Comparison of ENCODE assay signal across 16 cellular contexts in genomic region chr6:160029525-160029924, GRCh38.
A peak's percentile ranks its signal among the peaks of the same experiment; 100 is the strongest.
DNase-seq lines count a peak whose midpoint lies in the region; ATAC-seq, FAIRE-seq and TF ChIP-seq lines count a peak whose summit lies in the region.
"Had no signal": no experiment of that assay in that cellular context is flagged by ENCODE, and none has a peak within 500 bp of the region (broad histone marks: within the 10 kb centered on the region; RNA-seq: fewer than 3 reads in every experiment).

No MANE protein-coding gene starts in this region.

- H3K36me3 Mint-ChIP-seq in activated T-helper 2 cell treated with anti-CD3 and anti-CD28 coated beads, Interferon-gamma antibody, Interleukin-2, Interleukin-4, amounts not matched to agents 10 μg/mL and 5 μg/mL and 100 μg/mL, durations not matched to agents 14 hours and 24 hours and 36 hours (ENCODE audit: low read depth) = peaks cover 78% of the 10 kb centered on the region

- TF ChIP-seq CTCF in KMS-11 (conservative IDR thresholded peaks at IDR 0.05; ENCODE audit: low read depth, low read length) = no peak
- TF ChIP-seq CTCF in bronchial epithelial cell (IDR thresholded peaks at IDR 0.05; ENCODE audit: insufficient read depth, low read length, severe bottlenecking) = no peak
- no peak for TF ChIP-seq CTCF in lower lobe of right lung (IDR thresholded peaks at IDR 0.05)

- no peak overlapping the region for H3K4me3 Mint-ChIP-seq in activated T-helper 2 cell treated with anti-CD3 and anti-CD28 coated beads, Interferon-gamma antibody, Interleukin-2, Interleukin-4, amounts not matched to agents 10 μg/mL and 5 μg/mL and 100 μg/mL, durations not matched to agents 14 hours and 24 hours and 36 hours (ENCODE audit: low read depth)
- H3K4me3 Mint-ChIP-seq: activated naive CD8-positive, alpha-beta T cell treated with anti-CD3 and anti-CD28 coated beads, Interleukin-2, amount 50 U/mL, for 24 hours had no signal

- no peaks in the 10 kb centered on the region for H3K27me3 Mint-ChIP-seq in activated T-helper 2 cell treated with anti-CD3 and anti-CD28 coated beads, Interferon-gamma antibody, Interleukin-2, Interleukin-4, amounts not matched to agents 10 μg/mL and 5 μg/mL and 100 μg/mL, durations not matched to agents 14 hours and 24 hours and 36 hours (ENCODE audit: low read depth)
- H3K27me3 Mint-ChIP-seq: activated naive CD8-positive, alpha-beta T cell treated with anti-CD3 and anti-CD28 coated beads, Interleukin-2, amount 50 U/mL, for 24 hours had no signal

- H3K79me2 ChIP-seq in KMS-11 (ENCODE audit: insufficient read depth, low read depth) = no peaks in the 10 kb centered on the region; the same call in 1 of the 2 replicates

- ATAC-seq in lower lobe of right lung (no peak), GM19463 (IDR thresholded peaks at IDR 0.05; ENCODE audit: unreplicated experiment) (no peak), HG02870 (IDR thresholded peaks at IDR 0.05; ENCODE audit: unreplicated experiment) (no peak), HG02642 (IDR thresholded peaks at IDR 0.05; ENCODE audit: poor library complexity, unreplicated experiment) (no peak)
- ATAC-seq: activated naive CD8-positive, alpha-beta T cell treated with anti-CD3 and anti-CD28 coated beads, Interleukin-2, amount 50 U/mL, for 24 hours had no signal

- H3K4me3 ChIP-seq in KMS-11 (IDR thresholded peaks at IDR 0.05; ENCODE audit: insufficient read depth, low read depth, low read length) (no peak overlapping the region), bronchial epithelial cell (ENCODE audit: low read depth, low read length) (no peak overlapping the region), lower lobe of right lung (no peak overlapping the region), stomach smooth muscle (ENCODE audit: low read length in 2 of 2) (no peak overlapping the region)

- no peaks in the 10 kb centered on the region for H3K9me3 Mint-ChIP-seq in activated T-helper 2 cell treated with anti-CD3 and anti-CD28 coated beads, Interferon-gamma antibody, Interleukin-2, Interleukin-4, amounts not matched to agents 10 μg/mL and 5 μg/mL and 100 μg/mL, durations not matched to agents 14 hours and 24 hours and 36 hours
- H3K9me3 Mint-ChIP-seq: activated naive CD8-positive, alpha-beta T cell treated with anti-CD3 and anti-CD28 coated beads, Interleukin-2, amount 50 U/mL, for 24 hours had no signal

- H3K9me3 ChIP-seq in lower lobe of right lung = no peaks in the 10 kb centered on the region
- no peaks in the 10 kb centered on the region for H3K9me3 ChIP-seq in stomach smooth muscle (ENCODE audit: control insufficient read depth in 2 of 2, low read length in 2 of 2)

- no peak overlapping the region for H3K27ac Mint-ChIP-seq in activated T-helper 2 cell treated with anti-CD3 and anti-CD28 coated beads, Interferon-gamma antibody, Interleukin-2, Interleukin-4, amounts not matched to agents 10 μg/mL and 5 μg/mL and 100 μg/mL, durations not matched to agents 14 hours and 24 hours and 36 hours

- H3K36me3 ChIP-seq in KMS-11 (ENCODE audit: insufficient read depth) = 0 out of 2 replicates have a peak, but pooled peaks cover 4% of the 10 kb centered on the region
- peaks cover 13% of the 10 kb centered on the region for H3K36me3 ChIP-seq in bronchial epithelial cell (ENCODE audit: control insufficient read depth, insufficient read depth, low read length)
- peaks cover 88% of the 10 kb centered on the region for H3K36me3 ChIP-seq in lower lobe of right lung
- H3K36me3 ChIP-seq in stomach smooth muscle (ENCODE audit: control insufficient read depth in 2 of 2, insufficient read depth in 2 of 2, low read length in 2 of 2) = peaks cover 31 to 48% of the 10 kb centered on the region in 2 donors

- H3K4me2 ChIP-seq in KMS-11 = peak overlapping the region; percentile 49

- no peak overlapping the region for H3K9ac ChIP-seq in KMS-11
- peak overlapping the region; percentile 26 to 51 for H3K9ac ChIP-seq in stomach smooth muscle (ENCODE audit: low read length in 2 of 2)

- H2AFZ ChIP-seq in KMS-11 (ENCODE audit: low read depth) = no peak overlapping the region

- peaks cover 12% of the 10 kb centered on the region for H3K4me1 Mint-ChIP-seq in activated T-helper 2 cell treated with anti-CD3 and anti-CD28 coated beads, Interferon-gamma antibody, Interleukin-2, Interleukin-4, amounts not matched to agents 10 μg/mL and 5 μg/mL and 100 μg/mL, durations not matched to agents 14 hours and 24 hours and 36 hours (ENCODE audit: low read depth)

- intact Hi-C loops in lower lobe of right lung (cut with DNase I) = no loop called here
- intact Hi-C loops in activated T-helper 2 cell treated with anti-CD3 and anti-CD28 coated beads, Interferon-gamma antibody, Interleukin-2, Interleukin-4, amounts not matched to agents 10 μg/mL and 5 μg/mL and 100 μg/mL, durations not matched to agents 14 hours and 24 hours and 36 hours (cut with micrococcal nuclease) = no loop called here

- FAIRE-seq in bronchial epithelial cell (lab: Jason Lieb, UNC) = no peak
- FAIRE-seq: small intestine had no signal

- H3K27ac ChIP-seq in KMS-11 (peak overlapping the region; percentile 77), lower lobe of right lung (peak overlapping the region; percentile 79), stomach smooth muscle (ENCODE audit: low read length) (peak overlapping the region; percentile 81)
- H3K27ac ChIP-seq: HL-60 had no signal

- H4K20me1 ChIP-seq in KMS-11 (ENCODE audit: insufficient read depth) = no peaks in the 10 kb centered on the region

- DNase-seq in bronchial epithelial cell (ENCODE audit: low read depth) (peak; percentile 50), lower lobe of right lung (no peak)
- DNase-seq in activated T-helper 2 cell treated with anti-CD3 and anti-CD28 coated beads, Interferon-gamma antibody, Interleukin-2, Interleukin-4, amounts not matched to agents 10 μg/mL and 5 μg/mL and 100 μg/mL, durations not matched to agents 14 hours and 24 hours and 36 hours (ENCODE audit: low spot score) = no peak
- DNase-seq: activated CD4-positive, alpha-beta T cell treated with anti-CD3 and anti-CD28 coated beads, Interleukin-2, amount 50 U/mL, for 4 hours; activated naive CD8-positive, alpha-beta T cell treated with anti-CD3 and anti-CD28 coated beads, Interleukin-2, amount 50 U/mL, for 24 hours; COR-L47; NCI-H748 treated with DMSO at 0.1 percent for 48 hours; stimulated activated CD8-positive, alpha-beta memory T cell treated with anti-CD3 and anti-CD28 coated beads, Interleukin-4, amount 100 ng/mL, for 48 hours; SW 1271 had no signal

- H3K27me3 ChIP-seq in KMS-11 (ENCODE audit: insufficient read depth, low read depth) = no peaks in the 10 kb centered on the region
- no peaks in the 10 kb centered on the region for H3K27me3 ChIP-seq in bronchial epithelial cell (ENCODE audit: control insufficient read depth, insufficient read depth, low read length)
- no peaks in the 10 kb centered on the region for H3K27me3 ChIP-seq in lower lobe of right lung (ENCODE audit: low read depth)
- no peaks in the 10 kb centered on the region for H3K27me3 ChIP-seq in stomach smooth muscle (ENCODE audit: control insufficient read depth in 1 of 2, insufficient read depth in 2 of 2, low read length in 2 of 2)

- peaks cover 43% of the 10 kb centered on the region for H3K4me1 ChIP-seq in KMS-11 (ENCODE audit: low read depth, poor library complexity, severe bottlenecking)
- H3K4me1 ChIP-seq in lower lobe of right lung = peaks cover 19% of the 10 kb centered on the region
- H3K4me1 ChIP-seq in stomach smooth muscle (ENCODE audit: control insufficient read depth, insufficient read depth, low read length) = peaks cover 9% of the 10 kb centered on the region
